Comparison of ENCODE assay signal across 10 cellular contexts in the genomic region with DNA sequence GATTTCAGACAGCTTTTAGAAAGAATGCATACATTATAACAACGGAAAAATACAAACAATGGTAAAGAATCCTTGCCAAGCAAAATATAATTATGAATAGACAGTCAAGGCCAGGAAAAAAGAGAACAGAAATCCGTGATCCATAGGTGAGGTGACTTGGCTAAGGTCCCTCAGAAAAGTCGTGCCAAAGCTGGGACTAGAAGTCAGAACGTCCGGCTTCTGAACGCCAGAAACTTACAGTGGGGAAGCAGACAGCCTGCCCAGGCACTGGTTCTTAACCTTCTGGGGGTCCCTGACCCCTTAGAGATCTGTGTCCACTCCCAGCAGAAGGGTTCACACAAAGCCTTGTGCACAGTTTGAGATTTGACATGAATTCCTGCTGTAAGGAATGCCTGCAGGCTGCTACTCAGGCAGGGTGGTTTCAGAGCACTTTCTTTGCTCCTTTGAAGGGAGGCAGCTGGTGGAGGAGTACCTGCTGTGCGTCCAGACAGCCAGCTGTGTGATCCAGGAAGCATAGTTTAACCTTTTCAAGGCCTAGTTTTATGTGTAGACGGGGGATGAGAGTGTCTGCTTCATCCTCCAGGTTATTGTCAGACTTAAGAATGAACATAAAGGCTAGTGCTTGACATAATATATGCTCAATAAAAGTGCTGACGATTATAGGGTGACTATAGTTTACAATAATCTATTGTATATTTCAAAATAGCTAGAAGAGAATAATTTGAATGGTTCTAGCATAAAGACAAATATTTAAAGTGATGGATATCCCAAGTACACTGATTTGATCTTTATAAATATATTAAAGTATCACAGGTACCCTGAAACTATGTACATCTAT. TPM values are rescaled to one million over a fixed set of nuclear protein-coding genes. Genes with fewer than 3 reads are reported as not detected.
DNase-seq lines count a peak whose midpoint lies in the region; ATAC-seq and TF ChIP-seq lines count a peak whose summit lies in the region.
"Had no signal": no experiment of that assay in that cellular context is flagged by ENCODE, and none has a peak within 500 bp of the region (broad histone marks: within the 10 kb centered on the region; RNA-seq: fewer than 3 reads in every experiment).

No MANE protein-coding gene starts in this region.

- H3K27me3 Mint-ChIP-seq in neural crest cell (ENCODE audit: low read depth) = peaks cover 26% of the 10 kb centered on the region

- H3K4me1 ChIP-seq in Peyer's patch = peaks cover 0 to 34% (median 5%) of the 10 kb centered on the region in 4 donors

- H3K27me3 ChIP-seq in Peyer's patch = no peaks in the 10 kb centered on the region

- peak overlapping the region; percentile 72 to 94 (median 84) for H3K27ac ChIP-seq in Peyer's patch
- H3K27ac ChIP-seq: KMS-11, neutrophil had no signal

- no peak overlapping the region for H3K27ac Mint-ChIP-seq in neural crest cell (ENCODE audit: unreplicated experiment)

- no peaks in the 10 kb centered on the region for H3K9me3 Mint-ChIP-seq in neural crest cell

- no peak for TF ChIP-seq CTCF in Peyer's patch (IDR thresholded peaks at IDR 0.05)
- TF ChIP-seq CTCF in fibroblast of pulmonary artery (IDR thresholded peaks at IDR 0.05; ENCODE audit: low read length, missing control alignments) = no peak
- no peak for TF ChIP-seq CTCF in neural crest cell (conservative IDR thresholded peaks at IDR 0.05)

- H3K4me3 ChIP-seq in Peyer's patch (peak overlapping the region in 3 of 4 donors; percentile 49 to 82 (median 68)), fibroblast of pulmonary artery (replicated peaks; ENCODE audit: low read depth, low read length) (peak overlapping the region; percentile 61)

- ATAC-seq in HG03439 (IDR thresholded peaks at IDR 0.05; ENCODE audit: unreplicated experiment) = no peak
- no peak for ATAC-seq in GM21381 (IDR thresholded peaks at IDR 0.05; ENCODE audit: unreplicated experiment)

- peaks cover 17% of the 10 kb centered on the region for H3K4me1 Mint-ChIP-seq in neural crest cell

- in situ Hi-C loops in G401 (cut with HindIII; ENCODE audit: low sequenced_read_pairs) = no loop called here

- DNase-seq in G401 (ENCODE audit: low spot score) (peak; percentile 59), Peyer's patch (peak in 1 of 3 donors; percentile 64), fibroblast of pulmonary artery (ENCODE audit: low read depth) (peak; percentile 64), neural crest cell (ENCODE audit: low read depth, low spot score) (no peak), KG1 (lab: John Stamatoyannopoulos, UW) (no peak)
- no peak for DNase-seq in stimulated activated CD4-positive, alpha-beta T cell treated with anti-CD3 and anti-CD28 coated beads, Interleukin-4, amount 100 ng/mL, for 1 hour

- peak overlapping the region; percentile 79 for H3K4me3 Mint-ChIP-seq in neural crest cell

- H3K36me3 ChIP-seq in Peyer's patch = no peaks in the 10 kb centered on the region
- H3K36me3 ChIP-seq: neutrophil had no signal

- TF ChIP-seq POLR2A in Peyer's patch (IDR thresholded peaks at IDR 0.05) = no peak

- H3K36me3 Mint-ChIP-seq in neural crest cell (ENCODE audit: low read depth) = no peaks in the 10 kb centered on the region

- no peaks in the 10 kb centered on the region for H3K9me3 ChIP-seq in Peyer's patch
- H3K9me3 ChIP-seq: neutrophil had no signal

RNA-seq across cellular contexts. Expression of gene ARHGEF37, which starts 0.9 kb away (rescaled TPM):
- not detected in 2 replicates for total RNA-seq in G401 (2014; rRNA removed; shearing (Covaris generic))
- total RNA-seq in Peyer's patch = 10 to 100 TPM; 10.2 to 21.4 (median 15.3) TPM
- total RNA-seq in neural crest cell = 1.9 and 2.3 TPM in 2 replicates

RNA-seq across cellular contexts. Expression of gene CSNK1A1, which starts 30.9 kb away (rescaled TPM):
- 230 and 259 TPM in 2 replicates for total RNA-seq in G401 (2014; rRNA removed; shearing (Covaris generic))
- 100 to 1,000 TPM; 185 to 253 (median 207) TPM for total RNA-seq in Peyer's patch
- total RNA-seq in neural crest cell = 218 and 219 TPM in 2 replicates

Comparison
In these comparisons a context has a peak if more than half of its experiments do, and no peak if none do; other contexts are left out.
1. DNase-seq: peak in G401 (single experiment) and fibroblast of pulmonary artery (single experiment); none in neural crest cell (single experiment), stimulated activated CD4-positive, alpha-beta T cell treated with anti-CD3 and anti-CD28 coated beads, Interleukin-4, amount 100 ng/mL, for 1 hour (single experiment) and KG1 (single experiment).